In the genomic region with DNA sequence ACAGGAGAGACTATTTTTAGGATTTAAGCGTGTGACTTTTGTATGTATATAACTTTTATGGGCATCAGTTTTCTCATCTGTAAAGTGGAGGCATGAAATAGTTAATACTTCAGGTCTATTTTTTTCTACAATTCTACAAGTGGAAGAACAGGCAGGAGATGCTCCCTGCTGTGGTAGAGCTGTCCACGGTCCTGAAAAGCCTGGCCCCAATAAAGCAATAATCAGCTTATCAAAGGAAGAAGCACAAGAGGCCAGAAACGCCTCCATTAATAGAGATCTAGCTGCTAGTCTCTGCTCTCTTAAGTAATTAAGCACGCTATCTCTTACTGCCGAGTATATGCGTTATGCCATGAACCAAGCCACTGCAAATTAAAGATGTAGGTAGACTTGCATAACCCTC, we compare ENCODE assay signal across 9 cellular contexts. TPM values are rescaled to one million over a fixed set of nuclear protein-coding genes. Genes with fewer than 3 reads are reported as not detected.
A peak's percentile ranks its signal among the peaks of the same experiment; 100 is the strongest.
DNase-seq lines count a peak whose midpoint lies in the region; ATAC-seq and TF ChIP-seq lines count a peak whose summit lies in the region.
"Had no signal": no experiment of that assay in that cellular context is flagged by ENCODE, and none has a peak within 500 bp of the region (broad histone marks: within the 10 kb centered on the region; RNA-seq: fewer than 3 reads in every experiment).

No MANE protein-coding gene starts in this region.

- ATAC-seq in stimulated activated memory B cell treated with anti-CD40 and anti-IgM and Interleukin-4, amounts not matched to agents 10 μg/mL and 1 μg/mL and 100 μg/mL, for 72 hours = no peak

- no peak overlapping the region for H3K4me3 Mint-ChIP-seq in progenitor cell of endocrine pancreas (ENCODE audit: low read depth)
- H3K4me3 Mint-ChIP-seq in stimulated activated memory B cell treated with anti-CD40 and anti-IgM and Interleukin-4, amounts not matched to agents 10 μg/mL and 1 μg/mL and 100 μg/mL, for 72 hours = no peak overlapping the region

- no peak overlapping the region for H3K27ac Mint-ChIP-seq in progenitor cell of endocrine pancreas
- H3K27ac Mint-ChIP-seq in stimulated activated memory B cell treated with anti-CD40 and anti-IgM and Interleukin-4, amounts not matched to agents 10 μg/mL and 1 μg/mL and 100 μg/mL, for 72 hours = no peak overlapping the region

- no peaks in the 10 kb centered on the region for H3K4me1 ChIP-seq in colonic mucosa

- H3K27me3 ChIP-seq in colonic mucosa = no peaks in the 10 kb centered on the region

- intact Hi-C loops in colonic mucosa (cut with DNase I) = no loop called here

- H3K9ac ChIP-seq in colonic mucosa (ENCODE audit: low read depth in 2 of 2, low read length in 2 of 2) = no peak overlapping the region
- H3K9ac ChIP-seq: KMS-11 had no signal

- no peak overlapping the region for H3K27ac ChIP-seq in colonic mucosa
- H3K27ac ChIP-seq: KMS-11 had no signal

- H3K36me3 ChIP-seq in colonic mucosa = no peaks in the 10 kb centered on the region

- H3K36me3 Mint-ChIP-seq in progenitor cell of endocrine pancreas (ENCODE audit: insufficient read depth) = no peaks in the 10 kb centered on the region
- no peaks in the 10 kb centered on the region for H3K36me3 Mint-ChIP-seq in stimulated activated memory B cell treated with anti-CD40 and anti-IgM and Interleukin-4, amounts not matched to agents 10 μg/mL and 1 μg/mL and 100 μg/mL, for 72 hours

- H3K4me3 ChIP-seq in colonic mucosa = no peak overlapping the region

- in situ Hi-C loops in GM13977 (cut with MboI; ENCODE audit: low pct_unique_long_range_greater_than_20kb, low sequenced_read_pairs, unreplicated experiment) = no loop called here

- DNase-seq in GM13977 (ENCODE audit: low spot score) (peak; percentile 28), NCI-H1048 (lab: John Stamatoyannopoulos, UW) (peak; percentile 30), colonic mucosa (peak; percentile 46), progenitor cell of endocrine pancreas (ENCODE audit: low spot score, unreplicated experiment) (peak; percentile 64), cortex of kidney (lab: John Stamatoyannopoulos, UW) (no peak), DMS79 (lab: John Stamatoyannopoulos, UW) (no peak), NCI-H1694 (lab: John Stamatoyannopoulos, UW) (no peak)

- H3K9me3 ChIP-seq in colonic mucosa = no peaks in the 10 kb centered on the region

- no peaks in the 10 kb centered on the region for H3K9me3 Mint-ChIP-seq in progenitor cell of endocrine pancreas (ENCODE audit: low read depth)
- no peaks in the 10 kb centered on the region for H3K9me3 Mint-ChIP-seq in stimulated activated memory B cell treated with anti-CD40 and anti-IgM and Interleukin-4, amounts not matched to agents 10 μg/mL and 1 μg/mL and 100 μg/mL, for 72 hours

- H3K27me3 Mint-ChIP-seq in progenitor cell of endocrine pancreas = peaks cover 19% of the 10 kb centered on the region
- H3K27me3 Mint-ChIP-seq in stimulated activated memory B cell treated with anti-CD40 and anti-IgM and Interleukin-4, amounts not matched to agents 10 μg/mL and 1 μg/mL and 100 μg/mL, for 72 hours = peaks cover 13% of the 10 kb centered on the region

- no peaks in the 10 kb centered on the region for H3K4me1 Mint-ChIP-seq in progenitor cell of endocrine pancreas (ENCODE audit: low read depth)
- no peaks in the 10 kb centered on the region for H3K4me1 Mint-ChIP-seq in stimulated activated memory B cell treated with anti-CD40 and anti-IgM and Interleukin-4, amounts not matched to agents 10 μg/mL and 1 μg/mL and 100 μg/mL, for 72 hours

- TF ChIP-seq CTCF in GM13977 (IDR thresholded peaks at IDR 0.05; ENCODE audit: extremely low read depth, insufficient read depth, missing control alignments) (no peak), colonic mucosa (IDR thresholded peaks at IDR 0.05) (no peak), progenitor cell of endocrine pancreas (IDR thresholded peaks at IDR 0.05; ENCODE audit: unreplicated experiment) (no peak)

RNA-seq across cellular contexts. Expression of gene WASF3, which starts 28.0 kb away (rescaled TPM):
- total RNA-seq in colonic mucosa = 1 to 10 TPM; 3.2 to 4.0 TPM
- total RNA-seq in progenitor cell of endocrine pancreas = 177 and 187 TPM in 2 replicates

Comparison
In these comparisons a context has a peak if more than half of its experiments do, and no peak if none do; other contexts are left out.
1. DNase-seq: peak in GM13977 (single experiment), NCI-H1048 (single experiment), colonic mucosa (single experiment) and progenitor cell of endocrine pancreas (single experiment); none in cortex of kidney (single experiment), DMS79 (single experiment) and NCI-H1694 (single experiment).
2. RNA of gene WASF3, which starts 28.0 kb away (total RNA-seq): 177 to 187 TPM in progenitor cell of endocrine pancreas; 3.2 to 4.0 TPM in colonic mucosa; every median in the first group is over 10 times any median in the second.